ENCODE assay signal across 12 cellular contexts in genomic region chr6:80767808-80768207, GRCh38.
A peak's percentile ranks its signal among the peaks of the same experiment; 100 is the strongest.
DNase-seq lines count a peak whose midpoint lies in the region; TF ChIP-seq lines count a peak whose summit lies in the region.
"Had no signal": no experiment of that assay in that cellular context is flagged by ENCODE, and none has a peak within 500 bp of the region (broad histone marks: within the 10 kb centered on the region; RNA-seq: fewer than 3 reads in every experiment).

No MANE protein-coding gene starts in this region.

- DNase-seq in COLO829 (ENCODE audit: low spot score): peak; percentile 21
- DNase-seq in RKO (ENCODE audit: low spot score): peak; percentile 78
- peak; percentile 83 for DNase-seq in fibroblast of peridontal ligament (ENCODE audit: extremely low read depth)
- DNase-seq in non-pigmented ciliary epithelial cell (ENCODE audit: low read depth): peak; percentile 65
- DNase-seq in T-helper 2 cell: no peak
- DNase-seq in NCI-H1436 treated with DMSO at 0.1 percent for 48 hours (lab: John Stamatoyannopoulos, UW): no peak
- DNase-seq in COR-L47 (lab: John Stamatoyannopoulos, UW): no peak
- no peak for DNase-seq in dorsolateral prefrontal cortex
- DNase-seq: activated T-cell treated with anti-CD3 and anti-CD28 coated beads, Interleukin-2, amount 50 U/mL, for 48 hours; Caco-2; NCI-H2227 treated with DMSO at 0.1 percent for 48 hours; stimulated activated naive CD4-positive, alpha-beta T cell had no signal

- no peak overlapping the region for H3K4me3 ChIP-seq in dorsolateral prefrontal cortex

- H3K27me3 ChIP-seq in dorsolateral prefrontal cortex: no peaks in the 10 kb centered on the region

- TF ChIP-seq CTCF in dorsolateral prefrontal cortex (IDR thresholded peaks at IDR 0.05 in 54 of 56, conservative IDR thresholded peaks at IDR 0.05 in 2 of 56; ENCODE audit: low read depth in 1 of 56, partially characterized antibody in 56 of 56): no peak

- H3K27ac ChIP-seq in dorsolateral prefrontal cortex: no peak overlapping the region

- intact Hi-C loops in dorsolateral prefrontal cortex (cut with DNase I): no loop called here

Comparison
In these comparisons a context has a peak if more than half of its experiments do, and no peak if none do; other contexts are left out.
1. DNase-seq: peak in COLO829 (single experiment), RKO (single experiment), fibroblast of peridontal ligament (single experiment) and non-pigmented ciliary epithelial cell (single experiment); none in T-helper 2 cell (0 of 5), NCI-H1436 treated with DMSO at 0.1 percent for 48 hours (single experiment), COR-L47 (single experiment) and dorsolateral prefrontal cortex (0 of 10).